1 cellular context compared by ENCODE assay signal in the genomic region with DNA sequence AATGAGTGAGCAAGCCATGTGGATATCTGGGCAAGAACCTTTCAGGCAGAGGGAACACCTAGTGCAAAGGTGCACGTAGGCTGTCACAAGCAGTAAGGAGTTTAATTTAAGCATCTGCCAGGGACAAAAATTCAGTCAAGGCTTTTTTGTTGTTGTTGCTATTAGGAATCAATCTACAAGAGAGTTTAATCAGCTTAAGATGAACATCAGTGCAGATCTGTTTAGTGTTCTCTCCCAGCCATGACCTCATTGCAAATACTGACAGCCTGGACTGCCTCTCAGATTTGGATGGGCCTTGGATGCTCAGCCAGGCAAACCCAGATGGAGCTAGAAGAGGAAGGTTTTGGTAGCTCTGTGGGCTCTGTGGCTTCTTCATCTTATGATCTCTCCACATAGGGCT.
TF ChIP-seq lines count a peak whose summit lies in the region.

No MANE protein-coding gene starts in this region.

TF ChIP-seq in GM12878, 131 proteins besides CTCF, POLR2A, EP300 and RAD21:
- TF ChIP-seq CBFB (IDR thresholded peaks at IDR 0.05; ENCODE audit: low read depth) (no peak), NFIC (IDR thresholded peaks at IDR 0.05; ENCODE audit: low read depth, low read length) (no peak), SUZ12 (IDR thresholded peaks at IDR 0.05; ENCODE audit: unreplicated experiment) (no peak), SMAD5 (IDR thresholded peaks at IDR 0.05; ENCODE audit: low read depth) (no peak), BCL11A (IDR thresholded peaks at IDR 0.05; ENCODE audit: low read depth, low read length) (no peak), ZSCAN29 (IDR thresholded peaks at IDR 0.05) (no peak), SREBF1 (IDR thresholded peaks at IDR 0.05; ENCODE audit: low read length) (no peak), ZNF274 (IDR thresholded peaks at IDR 0.05; ENCODE audit: insufficient read depth, insufficient read length) (no peak), CREM (IDR thresholded peaks at IDR 0.05; ENCODE audit: low read depth) (no peak), IRF4 (IDR thresholded peaks at IDR 0.05; ENCODE audit: low read depth, low read length) (no peak), NFYA (IDR thresholded peaks at IDR 0.05; ENCODE audit: borderline replicate concordance, low read depth, low read length) (no peak), ZNF24 (IDR thresholded peaks at IDR 0.05) (no peak), ZNF217 (IDR thresholded peaks at IDR 0.05) (no peak), BACH1 (IDR thresholded peaks at IDR 0.05; ENCODE audit: borderline replicate concordance) (no peak)
- TF ChIP-seq, protein P1, sequence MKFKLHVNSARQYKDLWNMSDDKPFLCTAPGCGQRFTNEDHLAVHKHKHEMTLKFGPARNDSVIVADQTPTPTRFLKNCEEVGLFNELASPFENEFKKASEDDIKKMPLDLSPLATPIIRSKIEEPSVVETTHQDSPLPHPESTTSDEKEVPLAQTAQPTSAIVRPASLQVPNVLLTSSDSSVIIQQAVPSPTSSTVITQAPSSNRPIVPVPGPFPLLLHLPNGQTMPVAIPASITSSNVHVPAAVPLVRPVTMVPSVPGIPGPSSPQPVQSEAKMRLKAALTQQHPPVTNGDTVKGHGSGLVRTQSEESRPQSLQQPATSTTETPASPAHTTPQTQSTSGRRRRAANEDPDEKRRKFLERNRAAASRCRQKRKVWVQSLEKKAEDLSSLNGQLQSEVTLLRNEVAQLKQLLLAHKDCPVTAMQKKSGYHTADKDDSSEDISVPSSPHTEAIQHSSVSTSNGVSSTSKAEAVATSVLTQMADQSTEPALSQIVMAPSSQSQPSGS (IDR thresholded peaks at IDR 0.05; ENCODE audit: low read length) = no peak
- TF ChIP-seq, protein P2, sequence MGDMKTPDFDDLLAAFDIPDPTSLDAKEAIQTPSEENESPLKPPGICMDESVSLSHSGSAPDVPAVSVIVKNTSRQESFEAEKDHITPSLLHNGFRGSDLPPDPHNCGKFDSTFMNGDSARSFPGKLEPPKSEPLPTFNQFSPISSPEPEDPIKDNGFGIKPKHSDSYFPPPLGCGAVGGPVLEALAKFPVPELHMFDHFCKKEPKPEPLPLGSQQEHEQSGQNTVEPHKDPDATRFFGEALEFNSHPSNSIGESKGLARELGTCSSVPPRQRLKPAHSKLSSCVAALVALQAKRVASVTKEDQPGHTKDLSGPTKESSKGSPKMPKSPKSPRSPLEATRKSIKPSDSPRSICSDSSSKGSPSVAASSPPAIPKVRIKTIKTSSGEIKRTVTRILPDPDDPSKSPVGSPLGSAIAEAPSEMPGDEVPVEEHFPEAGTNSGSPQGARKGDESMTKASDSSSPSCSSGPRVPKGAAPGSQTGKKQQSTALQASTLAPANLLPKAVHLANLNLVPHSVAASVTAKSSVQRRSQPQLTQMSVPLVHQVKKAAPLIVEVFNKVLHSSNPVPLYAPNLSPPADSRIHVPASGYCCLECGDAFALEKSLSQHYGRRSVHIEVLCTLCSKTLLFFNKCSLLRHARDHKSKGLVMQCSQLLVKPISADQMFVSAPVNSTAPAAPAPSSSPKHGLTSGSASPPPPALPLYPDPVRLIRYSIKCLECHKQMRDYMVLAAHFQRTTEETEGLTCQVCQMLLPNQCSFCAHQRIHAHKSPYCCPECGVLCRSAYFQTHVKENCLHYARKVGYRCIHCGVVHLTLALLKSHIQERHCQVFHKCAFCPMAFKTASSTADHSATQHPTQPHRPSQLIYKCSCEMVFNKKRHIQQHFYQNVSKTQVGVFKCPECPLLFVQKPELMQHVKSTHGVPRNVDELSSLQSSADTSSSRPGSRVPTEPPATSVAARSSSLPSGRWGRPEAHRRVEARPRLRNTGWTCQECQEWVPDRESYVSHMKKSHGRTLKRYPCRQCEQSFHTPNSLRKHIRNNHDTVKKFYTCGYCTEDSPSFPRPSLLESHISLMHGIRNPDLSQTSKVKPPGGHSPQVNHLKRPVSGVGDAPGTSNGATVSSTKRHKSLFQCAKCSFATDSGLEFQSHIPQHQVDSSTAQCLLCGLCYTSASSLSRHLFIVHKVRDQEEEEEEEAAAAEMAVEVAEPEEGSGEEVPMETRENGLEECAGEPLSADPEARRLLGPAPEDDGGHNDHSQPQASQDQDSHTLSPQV (IDR thresholded peaks at IDR 0.05) = no peak
- TF ChIP-seq, protein P3, sequence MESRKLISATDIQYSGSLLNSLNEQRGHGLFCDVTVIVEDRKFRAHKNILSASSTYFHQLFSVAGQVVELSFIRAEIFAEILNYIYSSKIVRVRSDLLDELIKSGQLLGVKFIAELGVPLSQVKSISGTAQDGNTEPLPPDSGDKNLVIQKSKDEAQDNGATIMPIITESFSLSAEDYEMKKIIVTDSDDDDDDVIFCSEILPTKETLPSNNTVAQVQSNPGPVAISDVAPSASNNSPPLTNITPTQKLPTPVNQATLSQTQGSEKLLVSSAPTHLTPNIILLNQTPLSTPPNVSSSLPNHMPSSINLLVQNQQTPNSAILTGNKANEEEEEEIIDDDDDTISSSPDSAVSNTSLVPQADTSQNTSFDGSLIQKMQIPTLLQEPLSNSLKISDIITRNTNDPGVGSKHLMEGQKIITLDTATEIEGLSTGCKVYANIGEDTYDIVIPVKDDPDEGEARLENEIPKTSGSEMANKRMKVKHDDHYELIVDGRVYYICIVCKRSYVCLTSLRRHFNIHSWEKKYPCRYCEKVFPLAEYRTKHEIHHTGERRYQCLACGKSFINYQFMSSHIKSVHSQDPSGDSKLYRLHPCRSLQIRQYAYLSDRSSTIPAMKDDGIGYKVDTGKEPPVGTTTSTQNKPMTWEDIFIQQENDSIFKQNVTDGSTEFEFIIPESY (IDR thresholded peaks at IDR 0.05) = no peak
